26 cellular contexts compared by ENCODE assay signal in genomic region chr4:134905061-134905460, GRCh38.
DNase-seq lines count a peak whose midpoint lies in the region; ATAC-seq, FAIRE-seq and TF ChIP-seq lines count a peak whose summit lies in the region.
"Had no signal": no experiment of that assay in that cellular context is flagged by ENCODE, and none has a peak within 500 bp of the region (broad histone marks: within the 10 kb centered on the region; RNA-seq: fewer than 3 reads in every experiment).

No MANE protein-coding gene starts in this region.

- no peak overlapping the region for H2BK120ac ChIP-seq in H1 (replicated peaks; ENCODE audit: low read depth, low read length)

- H3K36me3 Mint-ChIP-seq in naive thymus-derived CD8-positive, alpha-beta T cell = no peaks in the 10 kb centered on the region
- H3K36me3 Mint-ChIP-seq: CD8-positive, alpha-beta memory T cell; T-cell had no signal

- H3K4me1 ChIP-seq in H1 (replicated peaks in 1 of 4; ENCODE audit: control insufficient read depth in 3 of 4, insufficient read depth in 4 of 4, low read length in 3 of 4) (peaks cover 0 to 2% (median 0%) of the 10 kb centered on the region in 4 experiments; a peak in 2 of 7 replicates), osteoblast (ENCODE audit: insufficient read depth, low read length) (no peaks in the 10 kb centered on the region)
- H3K4me1 ChIP-seq: SJCRH30 had no signal

- no peak for ATAC-seq in naive thymus-derived CD8-positive, alpha-beta T cell
- no peak for ATAC-seq in GM18520 (IDR thresholded peaks at IDR 0.05; ENCODE audit: unreplicated experiment)
- ATAC-seq: T-cell had no signal

- H3K27me3 Mint-ChIP-seq in naive thymus-derived CD8-positive, alpha-beta T cell = no peaks in the 10 kb centered on the region
- H3K27me3 Mint-ChIP-seq: CD8-positive, alpha-beta memory T cell; T-cell had no signal

- no peak overlapping the region for H3K9ac ChIP-seq in H1 (replicated peaks in 1 of 4; ENCODE audit: extremely low read depth in 1 of 4, low read depth in 3 of 4, low read length in 3 of 4)
- H3K9ac ChIP-seq: KMS-11 had no signal

- no peak overlapping the region for H2BK12ac ChIP-seq in H1 (ENCODE audit: low read depth, low read length)

- H4K8ac ChIP-seq in H1 (ENCODE audit: extremely low read depth, insufficient read depth, low read length) = no peak overlapping the region

- no peak for TF ChIP-seq EP300 in H1 (IDR thresholded peaks at IDR 0.05; ENCODE audit: borderline replicate concordance in 1 of 2, low read depth in 2 of 2, low read length in 2 of 2)

- no peak overlapping the region for H3K27ac ChIP-seq in H1 (ENCODE audit: low read depth, low read length)
- no peak overlapping the region for H3K27ac ChIP-seq in osteoblast (ENCODE audit: low read depth, low read length)
- H3K27ac ChIP-seq: 22Rv1, KMS-11, SJCRH30 had no signal

- H3K4ac ChIP-seq in H1 (replicated peaks; ENCODE audit: insufficient read length, low read depth, low read length) = no peak overlapping the region

- H3K4me3 Mint-ChIP-seq in naive thymus-derived CD8-positive, alpha-beta T cell = no peak overlapping the region
- H3K4me3 Mint-ChIP-seq: CD8-positive, alpha-beta memory T cell; T-cell had no signal

- peak; percentile 0 for DNase-seq in DMS 273 (lab: John Stamatoyannopoulos, UW; ENCODE audit: unreplicated experiment)
- DNase-seq in DMS 273 treated with DMSO at 0.1 percent for 48 hours (lab: John Stamatoyannopoulos, UW) = no peak
- DNase-seq in NCI-H69 (lab: John Stamatoyannopoulos, UW) = peak; percentile 4
- DNase-seq in H1 (ENCODE audit: low read depth in 1 of 2, low spot score in 2 of 2) = no peak
- peak; percentile 57 for DNase-seq in osteoblast (ENCODE audit: insufficient read length, low spot score, missing footprints)
- DNase-seq in naive thymus-derived CD8-positive, alpha-beta T cell = no peak
- DNase-seq in NOMO-1 treated with dmso at 0.1 percent for 144 hours (lab: John Stamatoyannopoulos, UW; ENCODE audit: unreplicated experiment) = no peak
- DNase-seq: C1 segment of cervical spinal cord; Calu3; CD8-positive, alpha-beta memory T cell; DMS79; NCI-H1092 treated with DMSO at 0.1 percent for 48 hours; NCI-H146; NCI-H2081; NCI-H2171 treated with DMSO at 0.1 percent for 48 hours; NCI-H446; NCI-H774; NK-92 treated with Interleukin-12 subunit alpha and Interleukin-12 subunit beta, amount 100 ng/mL, for 24 hours; SJCRH30; T-cell had no signal

- no peak overlapping the region for H3K18ac ChIP-seq in H1 (ENCODE audit: extremely low read depth, low read length)

- H3K4me3 ChIP-seq in H1 (ENCODE audit: extremely low read depth in 1 of 4, insufficient read depth in 2 of 4, low read depth in 3 of 4, low read length in 4 of 4) (no peak overlapping the region), osteoblast (ENCODE audit: insufficient read depth, low read length) (no peak overlapping the region)
- H3K4me3 ChIP-seq: HAP-1, SJCRH30 had no signal

- CTCF ChIA-PET in H1 (lab: Charles Lee; ENCODE audit: partially characterized antibody) = interaction anchor here (1.0 to 2.0 kb wide), 2 partner anchors 20 to 31 kb away, joined by 3 to 7 read pairs; no protein-coding TSS in a partner anchor

- TF ChIP-seq CTCF in H1 (IDR thresholded peaks at IDR 0.05; ENCODE audit: control extremely low read depth in 1 of 3, insufficient read depth in 1 of 3, low read depth in 1 of 3, low read length in 3 of 3) (peak in 2 of 3 experiments; percentile 13 to 21; a peak in 2 of 4 replicates), osteoblast (IDR thresholded peaks at IDR 0.05; ENCODE audit: extremely low read depth, low read depth, low read length) (no peak)

- no peak overlapping the region for H2AK5ac ChIP-seq in H1 (ENCODE audit: low read depth, low read length)

- H2BK20ac ChIP-seq in H1 (ENCODE audit: low read length) = no peak overlapping the region

- H3K27me3 ChIP-seq in H1 (replicated peaks in 1 of 4; ENCODE audit: control insufficient read depth in 3 of 4, extremely low read depth in 1 of 4, insufficient read depth in 3 of 4, low read length in 3 of 4) (no peaks in the 10 kb centered on the region), osteoblast (ENCODE audit: insufficient read depth, low read length) (no peaks in the 10 kb centered on the region)
- H3K27me3 ChIP-seq: SJCRH30 had no signal

- H3K9me3 ChIP-seq in H1 (ENCODE audit: insufficient read depth in 2 of 2, low read depth in 1 of 2, low read length in 1 of 2) (no peaks in the 10 kb centered on the region; a peak in 1 of 4 replicates), osteoblast (ENCODE audit: low read depth, low read length) (no peaks in the 10 kb centered on the region)
- H3K9me3 ChIP-seq: HAP-1, SJCRH30 had no signal

- no peak overlapping the region for H3K27ac Mint-ChIP-seq in naive thymus-derived CD8-positive, alpha-beta T cell
- H3K27ac Mint-ChIP-seq: CD8-positive, alpha-beta memory T cell; T-cell had no signal

- no peaks in the 10 kb centered on the region for H3K23me2 ChIP-seq in H1 (ENCODE audit: low read depth, low read length)

- no peaks in the 10 kb centered on the region for H3K36me3 ChIP-seq in H1 (ENCODE audit: control insufficient read depth in 2 of 4, insufficient read depth in 4 of 4, low read length in 3 of 4)
- no peaks in the 10 kb centered on the region for H3K36me3 ChIP-seq in osteoblast (ENCODE audit: insufficient read depth, low read length)
- H3K36me3 ChIP-seq: HAP-1, SJCRH30 had no signal

- FAIRE-seq in H1 (lab: Jason Lieb, UNC) = no peak
- FAIRE-seq: HTR-8/SVneo, RCC 7860 had no signal

- H4K5ac ChIP-seq in H1 (ENCODE audit: insufficient read length, low read depth, low read length) = no peak overlapping the region

- no peak overlapping the region for H2BK15ac ChIP-seq in H1 (ENCODE audit: low read length)

- H4K91ac ChIP-seq in H1 (replicated peaks; ENCODE audit: insufficient read length, low read length) = no peak overlapping the region

- no peak overlapping the region for H3K4me2 ChIP-seq in H1 (ENCODE audit: insufficient read depth in 1 of 2, low read depth in 2 of 2, low read length in 2 of 2)
- H3K4me2 ChIP-seq in osteoblast (ENCODE audit: insufficient read depth, low read length) = no peak overlapping the region
- H3K4me2 ChIP-seq: KMS-11 had no signal

- no peak overlapping the region for H2BK5ac ChIP-seq in H1 (ENCODE audit: low read depth, low read length)

- H3K23ac ChIP-seq in H1 (ENCODE audit: insufficient read length) = no peak overlapping the region

- H4K20me1 ChIP-seq in H1 (replicated peaks in 1 of 2; ENCODE audit: control insufficient read depth in 1 of 2, insufficient read depth in 2 of 2, low read length in 2 of 2) (no peaks in the 10 kb centered on the region), osteoblast (ENCODE audit: insufficient read depth, low read length) (no peaks in the 10 kb centered on the region)

- peaks cover 1 to 50% (median 9%) of the 10 kb centered on the region in 9 donors for H3K9me3 Mint-ChIP-seq in naive thymus-derived CD8-positive, alpha-beta T cell

- H3K4me1 Mint-ChIP-seq in naive thymus-derived CD8-positive, alpha-beta T cell = no peaks in the 10 kb centered on the region
- H3K4me1 Mint-ChIP-seq: CD8-positive, alpha-beta memory T cell; T-cell had no signal

- H3K79me2 ChIP-seq in H1 (ENCODE audit: control insufficient read depth in 1 of 2, insufficient read depth in 2 of 2, low read length in 2 of 2) = no peaks in the 10 kb centered on the region
- no peaks in the 10 kb centered on the region for H3K79me2 ChIP-seq in osteoblast (ENCODE audit: insufficient read depth, low read length)

- H3K79me1 ChIP-seq in H1 (ENCODE audit: low read depth, low read length) = no peaks in the 10 kb centered on the region

- H3K14ac ChIP-seq in H1 (ENCODE audit: insufficient read length) = no peak overlapping the region

- peak; percentile 34 to 54; a peak in 3 of 4 replicates for TF ChIP-seq RAD21 in H1 (IDR thresholded peaks at IDR 0.05 in 1 of 2, conservative IDR thresholded peaks at IDR 0.05 in 1 of 2; ENCODE audit: low read depth in 2 of 2, low read length in 2 of 2)

- H3K56ac ChIP-seq in H1 (replicated peaks; ENCODE audit: insufficient read length, low read depth, low read length) = no peak overlapping the region

- WGBS in H1 (ENCODE audit: extremely low coverage in 1 of 2, insufficient coverage in 1 of 2, insufficient read length in 1 of 2, insufficient replicate concordance in 2 of 2, low coverage in 1 of 2, low lambda C conversion rate in 2 of 2, missing lambda C conversion rate in 1 of 2), 2 experiments = 89% methylated on average over 1 of the region's 1 CpG; no CpG with 5 or more reads in 1 of the 2 experiments

- POLR2A ChIA-PET in H1 (lab: Charles Lee; ENCODE audit: partially characterized antibody) = no interaction called here
- POLR2A ChIA-PET in naive thymus-derived CD8-positive, alpha-beta T cell (lab: Charles Lee) = no interaction called here

- no peak for TF ChIP-seq POLR2A in H1 (IDR thresholded peaks at IDR 0.05; ENCODE audit: control extremely low read depth in 1 of 2, low read depth in 2 of 2, low read length in 2 of 2)

- no peak overlapping the region for H2AFZ ChIP-seq in H1 (ENCODE audit: low read length)
- no peak overlapping the region for H2AFZ ChIP-seq in osteoblast (ENCODE audit: low read length)

TF ChIP-seq in H1, 55 proteins besides CTCF, POLR2A, EP300 and RAD21:
- TF ChIP-seq BCL11A (IDR thresholded peaks at IDR 0.05; ENCODE audit: low read depth in 2 of 2, low read length in 2 of 2) = no peak
- no peak for TF ChIP-seq SP2 (IDR thresholded peaks at IDR 0.05; ENCODE audit: low read length)
- TF ChIP-seq NRF1 (IDR thresholded peaks at IDR 0.05; ENCODE audit: low read depth, low read length) = no peak
- TF ChIP-seq SIRT6 (IDR thresholded peaks at IDR 0.05; ENCODE audit: low read length) = no peak
- TF ChIP-seq RBBP5 (IDR thresholded peaks at IDR 0.05; ENCODE audit: borderline replicate concordance, low read depth, low read length) = no peak
- no peak for TF ChIP-seq ZNF274 (IDR thresholded peaks at IDR 0.05; ENCODE audit: borderline replicate concordance, extremely low read depth, low read length)
- TF ChIP-seq JUN (IDR thresholded peaks at IDR 0.05; ENCODE audit: low read depth, low read length) = no peak

Comparison
In these comparisons a context has a peak if more than half of its experiments do, and no peak if none do; other contexts are left out.
1. DNase-seq: peak in DMS 273 (single experiment), NCI-H69 (single experiment) and osteoblast (single experiment); none in DMS 273 treated with DMSO at 0.1 percent for 48 hours (single experiment), H1 (0 of 2), naive thymus-derived CD8-positive, alpha-beta T cell (0 of 10) and NOMO-1 treated with dmso at 0.1 percent for 144 hours (single experiment).